In genomic region chr11:126917531-126918204, GRCh38 we compare ENCODE assay signal across 8 cellular contexts.
A peak's percentile ranks its signal among the peaks of the same experiment; 100 is the strongest.
DNase-seq lines count a peak whose midpoint lies in the region; ATAC-seq and TF ChIP-seq lines count a peak whose summit lies in the region.

No MANE protein-coding gene starts in this region.

- BruUV-seq in PC-3 (replicated peaks; lab: Mats Ljungman, UMichigan), result no TSS peak

- H3K27me3 Mint-ChIP-seq in activated CD8-positive, alpha-beta memory T cell treated with anti-CD3 and anti-CD28 coated beads, Interleukin-2, amount 10 ng/mL, durations not matched to agents 7 days and 5 days, result no peaks in the 10 kb centered on the region
- peaks cover 0 to 2% (median 2%) of the 10 kb centered on the region in 3 donors for H3K27me3 Mint-ChIP-seq in immature natural killer cell (ENCODE audit: low read depth in 3 of 3)

- no peak overlapping the region for H2AFZ ChIP-seq in PC-3 (ENCODE audit: low read length)

- no peaks in the 10 kb centered on the region for H3K27me3 ChIP-seq in PC-3 (ENCODE audit: low read length)

- no peaks in the 10 kb centered on the region for H3K9me2 ChIP-seq in PC-3 (replicated peaks; ENCODE audit: low read length)

- H3F3A ChIP-seq in PC-3 (ENCODE audit: low read length, unreplicated experiment), result no peaks in the 10 kb centered on the region

- no peaks in the 10 kb centered on the region for H3K36me3 Mint-ChIP-seq in activated CD8-positive, alpha-beta memory T cell treated with anti-CD3 and anti-CD28 coated beads, Interleukin-2, amount 10 ng/mL, durations not matched to agents 7 days and 5 days
- H3K36me3 Mint-ChIP-seq in immature natural killer cell, result no peaks in the 10 kb centered on the region

- no peak for TF ChIP-seq POLR2A in lower leg skin (IDR thresholded peaks at IDR 0.05)

- 63 to 64% methylated on average over 9 of the region's 9 CpGs for WGBS in lower leg skin, 2 donors

- H3K9ac ChIP-seq in PC-3 (ENCODE audit: low read length), result no peak overlapping the region

- intact Hi-C loops in PC-3 (cut with micrococcal nuclease), result no loop called here
- intact Hi-C loops in lower leg skin (cut with DNase I; ENCODE audit: low total_unique reads), result no loop called here

- H3K79me2 ChIP-seq in PC-3 (ENCODE audit: low read length), result no peaks in the 10 kb centered on the region

- peak; percentile 42 for DNase-seq in activated CD8-positive, alpha-beta memory T cell treated with anti-CD3 and anti-CD28 coated beads, Interleukin-2, amount 10 ng/mL, durations not matched to agents 7 days and 5 days
- no peak for DNase-seq in activated CD8-positive, alpha-beta memory T cell treated with anti-CD3 and anti-CD28 coated beads, Interleukin-2, amount 50 U/mL, for 48 hours
- DNase-seq in PC-3, result peak; percentile 70
- peak; percentile 86 for DNase-seq in islet precursor cell
- no peak for DNase-seq in NCI-H1417 treated with DMSO at 0.1 percent for 48 hours (lab: John Stamatoyannopoulos, UW)
- no peak for DNase-seq in immature natural killer cell
- DNase-seq in lower leg skin (ENCODE audit: low spot score in 2 of 2), result no peak

- ATAC-seq in activated CD8-positive, alpha-beta memory T cell treated with anti-CD3 and anti-CD28 coated beads, Interleukin-2, amount 10 ng/mL, durations not matched to agents 7 days and 5 days, result peak; percentile 60
- ATAC-seq in HG02759 (IDR thresholded peaks at IDR 0.05; ENCODE audit: unreplicated experiment) (peak; percentile 90), PC-3 (no peak)

- TF ChIP-seq CTCF in PC-3 (conservative IDR thresholded peaks at IDR 0.05; ENCODE audit: low read depth, low read length) (no peak), lower leg skin (IDR thresholded peaks at IDR 0.05) (no peak)

- no peak overlapping the region for H3K27ac Mint-ChIP-seq in activated CD8-positive, alpha-beta memory T cell treated with anti-CD3 and anti-CD28 coated beads, Interleukin-2, amount 10 ng/mL, durations not matched to agents 7 days and 5 days
- no peak overlapping the region for H3K27ac Mint-ChIP-seq in immature natural killer cell

- no peaks in the 10 kb centered on the region for H3K9me3 Mint-ChIP-seq in activated CD8-positive, alpha-beta memory T cell treated with anti-CD3 and anti-CD28 coated beads, Interleukin-2, amount 10 ng/mL, durations not matched to agents 7 days and 5 days (ENCODE audit: low read depth)
- H3K9me3 Mint-ChIP-seq in immature natural killer cell, result no peaks in the 10 kb centered on the region

- H3K4me1 Mint-ChIP-seq in activated CD8-positive, alpha-beta memory T cell treated with anti-CD3 and anti-CD28 coated beads, Interleukin-2, amount 10 ng/mL, durations not matched to agents 7 days and 5 days, result peaks cover 6% of the 10 kb centered on the region
- no peaks in the 10 kb centered on the region for H3K4me1 Mint-ChIP-seq in immature natural killer cell

- no peaks in the 10 kb centered on the region for H3K36me3 ChIP-seq in PC-3 (ENCODE audit: low read depth, low read length)

- POLR2A ChIA-PET in PC-3 (lab: Charles Lee; ENCODE audit: unreplicated experiment), result no interaction called here

- CTCF ChIA-PET in activated CD8-positive, alpha-beta memory T cell treated with anti-CD3 and anti-CD28 coated beads, Interleukin-2, amount 10 ng/mL, durations not matched to agents 7 days and 5 days (lab: Charles Lee), result no interaction called here
- CTCF ChIA-PET in PC-3 (lab: Charles Lee), result no interaction called here

- peaks cover 10% of the 10 kb centered on the region for H3K4me1 ChIP-seq in PC-3 (ENCODE audit: insufficient read depth, low read length)

- H3K27ac ChIP-seq in PC-3 (ENCODE audit: low read length), result peak overlapping the region; percentile 38

- no peaks in the 10 kb centered on the region for H4K20me1 ChIP-seq in PC-3 (ENCODE audit: low read length)

- no peak overlapping the region for H3K4me2 ChIP-seq in PC-3 (ENCODE audit: low read length)

- no peak overlapping the region for H3K4me3 Mint-ChIP-seq in activated CD8-positive, alpha-beta memory T cell treated with anti-CD3 and anti-CD28 coated beads, Interleukin-2, amount 10 ng/mL, durations not matched to agents 7 days and 5 days
- no peak overlapping the region for H3K4me3 Mint-ChIP-seq in immature natural killer cell

- no peaks in the 10 kb centered on the region for H3K9me3 ChIP-seq in PC-3 (ENCODE audit: low read length)

- H3K4me3 ChIP-seq in PC-3 (ENCODE audit: low read length), result no peak overlapping the region
- H3K4me3 ChIP-seq in lower leg skin (ENCODE audit: low read depth, poor library complexity, severe bottlenecking), result no peak overlapping the region

Comparison
In these comparisons a context has a peak if more than half of its experiments do, and no peak if none do; other contexts are left out.
1. DNase-seq: peak in activated CD8-positive, alpha-beta memory T cell treated with anti-CD3 and anti-CD28 coated beads, Interleukin-2, amount 10 ng/mL, durations not matched to agents 7 days and 5 days (single experiment), PC-3 (single experiment) and islet precursor cell (single experiment); none in activated CD8-positive, alpha-beta memory T cell treated with anti-CD3 and anti-CD28 coated beads, Interleukin-2, amount 50 U/mL, for 48 hours (single experiment), NCI-H1417 treated with DMSO at 0.1 percent for 48 hours (single experiment), immature natural killer cell (0 of 3) and lower leg skin (0 of 2).